ENCODE assay signal across 18 cellular contexts in the genomic region with DNA sequence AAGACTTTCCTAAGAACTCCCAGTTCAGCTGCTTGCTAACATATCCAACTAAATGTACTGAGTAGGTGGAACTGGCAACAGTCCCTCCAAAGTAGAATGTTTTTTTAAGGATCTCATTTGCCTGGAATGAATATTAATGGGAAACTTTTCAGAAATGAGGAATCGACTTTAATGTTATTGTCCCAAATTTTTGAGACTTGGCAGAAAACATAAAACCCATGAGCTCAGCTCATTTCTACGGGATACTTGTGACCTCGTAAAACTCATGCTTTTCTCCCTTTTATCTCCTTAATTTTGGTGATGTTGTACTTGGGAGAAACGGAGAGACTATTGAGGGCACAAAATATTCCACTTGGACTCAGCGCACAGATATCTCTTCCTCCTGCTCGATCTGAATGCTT.
DNase-seq lines count a peak whose midpoint lies in the region; ATAC-seq lines count a peak whose summit lies in the region.
"Had no signal": no experiment of that assay in that cellular context is flagged by ENCODE, and none has a peak within 500 bp of the region (broad histone marks: within the 10 kb centered on the region; RNA-seq: fewer than 3 reads in every experiment).

No MANE protein-coding gene starts in this region.

- no peak overlapping the region for H3K4me3 ChIP-seq in subcutaneous abdominal adipose tissue (ENCODE audit: low read depth in 1 of 5, low read length in 5 of 5)
- H3K4me3 ChIP-seq: esophagus muscularis mucosa had no signal

- H3K27ac ChIP-seq in subcutaneous abdominal adipose tissue (ENCODE audit: low read depth, low read length) = peak overlapping the region; percentile 75

- no peaks in the 10 kb centered on the region for H3K4me1 Mint-ChIP-seq in stimulated activated naive CD8-positive, alpha-beta T cell treated with anti-CD3 and anti-CD28 coated beads, Interleukin-15, amount 100 ng/mL, for 72 hours

- H3K27ac Mint-ChIP-seq in stimulated activated naive CD8-positive, alpha-beta T cell treated with anti-CD3 and anti-CD28 coated beads, Interleukin-15, amount 100 ng/mL, for 72 hours = no peak overlapping the region
- H3K27ac Mint-ChIP-seq: activated naive CD8-positive, alpha-beta T cell treated with anti-CD3 and anti-CD28 coated beads for 36 hours; CD4-positive, CD25-positive, alpha-beta regulatory T cell; mesothelial cell of epicardium; T-helper 2 cell treated with Interferon-gamma antibody and Interleukin-4, amounts not matched to agents 5 μg/mL and 100 μg/mL, for 36 hours had no signal

- H3K9ac ChIP-seq in subcutaneous abdominal adipose tissue (ENCODE audit: low read length in 5 of 5) = peak overlapping the region in 1 of 5 donors; percentile 4

- peaks cover 5 to 70% (median 57%) of the 10 kb centered on the region in 5 donors for H3K4me1 ChIP-seq in subcutaneous abdominal adipose tissue (ENCODE audit: control insufficient read depth in 5 of 5, insufficient read depth in 5 of 5, low read length in 5 of 5)

- H3K4me3 Mint-ChIP-seq in stimulated activated naive CD8-positive, alpha-beta T cell treated with anti-CD3 and anti-CD28 coated beads, Interleukin-15, amount 100 ng/mL, for 72 hours = no peak overlapping the region
- H3K4me3 Mint-ChIP-seq: activated naive CD8-positive, alpha-beta T cell treated with anti-CD3 and anti-CD28 coated beads for 36 hours; CD4-positive, CD25-positive, alpha-beta regulatory T cell; mesothelial cell of epicardium; T-helper 2 cell treated with Interferon-gamma antibody and Interleukin-4, amounts not matched to agents 5 μg/mL and 100 μg/mL, for 36 hours had no signal

- intact Hi-C loops in left ventricle myocardium superior (cut with micrococcal nuclease) = no loop called here

- H3K36me3 ChIP-seq in subcutaneous abdominal adipose tissue (ENCODE audit: control insufficient read depth in 5 of 5, insufficient read depth in 5 of 5, low read length in 5 of 5) = peaks cover 0 to 6% (median 3%) of the 10 kb centered on the region in 5 donors
- H3K36me3 ChIP-seq: esophagus muscularis mucosa had no signal

- H3K9me3 ChIP-seq in subcutaneous abdominal adipose tissue (ENCODE audit: control insufficient read depth in 5 of 5, low read length in 5 of 5) = no peaks in the 10 kb centered on the region
- H3K9me3 ChIP-seq: esophagus muscularis mucosa had no signal

- peaks cover 0 to 6% of the 10 kb centered on the region in 2 donors for H3K9me3 Mint-ChIP-seq in stimulated activated naive CD8-positive, alpha-beta T cell treated with anti-CD3 and anti-CD28 coated beads, Interleukin-15, amount 100 ng/mL, for 72 hours
- H3K9me3 Mint-ChIP-seq: activated naive CD8-positive, alpha-beta T cell treated with anti-CD3 and anti-CD28 coated beads for 36 hours; mesothelial cell of epicardium; T-helper 2 cell treated with Interferon-gamma antibody and Interleukin-4, amounts not matched to agents 5 μg/mL and 100 μg/mL, for 36 hours had no signal

- peak; percentile 77 for ATAC-seq in left ventricle myocardium superior
- no peak for ATAC-seq in stimulated activated naive CD8-positive, alpha-beta T cell treated with anti-CD3 and anti-CD28 coated beads, Interleukin-15, amount 100 ng/mL, for 72 hours
- no peak for ATAC-seq in GM21717 (IDR thresholded peaks at IDR 0.05; ENCODE audit: unreplicated experiment)
- no peak for ATAC-seq in GM21447 (IDR thresholded peaks at IDR 0.05; ENCODE audit: unreplicated experiment)

- peaks cover 7% of the 10 kb centered on the region for H3K27me3 Mint-ChIP-seq in stimulated activated naive CD8-positive, alpha-beta T cell treated with anti-CD3 and anti-CD28 coated beads, Interleukin-15, amount 100 ng/mL, for 72 hours

- H3K27me3 ChIP-seq in subcutaneous abdominal adipose tissue (ENCODE audit: control insufficient read depth in 5 of 5, insufficient read depth in 4 of 5, low read length in 5 of 5) = no peaks in the 10 kb centered on the region
- H3K27me3 ChIP-seq: esophagus muscularis mucosa had no signal

- DNase-seq in GM04504 (ENCODE audit: low read depth) (peak; percentile 74), cerebellar cortex (ENCODE audit: low spot score) (peak; percentile 60), left ventricle myocardium superior (no peak), T-helper 2 cell (no peak)
- no peak for DNase-seq in stimulated activated naive CD8-positive, alpha-beta T cell treated with anti-CD3 and anti-CD28 coated beads, Interleukin-15, amount 100 ng/mL, for 72 hours
- DNase-seq: activated naive CD8-positive, alpha-beta T cell treated with anti-CD3 and anti-CD28 coated beads for 36 hours; CD4-positive, CD25-positive, alpha-beta regulatory T cell; GDM1; GOT3; NCI-H2171 treated with DMSO at 0.1 percent for 48 hours; SHP77; stimulated activated CD4-positive, alpha-beta T cell treated with anti-CD3 and anti-CD28 coated beads, Interleukin-12 subunit alpha, Interleukin-12 subunit beta, amount 100 ng/mL, for 4 hours had no signal

Comparison
In these comparisons a context has a peak if more than half of its experiments do, and no peak if none do; other contexts are left out.
1. DNase-seq: peak in GM04504 (single experiment) and cerebellar cortex (single experiment); none in left ventricle myocardium superior (single experiment), stimulated activated naive CD8-positive, alpha-beta T cell treated with anti-CD3 and anti-CD28 coated beads, Interleukin-15, amount 100 ng/mL, for 72 hours (0 of 2) and T-helper 2 cell (0 of 5).